ENCODE assay signal across 17 cellular contexts in the genomic region with DNA sequence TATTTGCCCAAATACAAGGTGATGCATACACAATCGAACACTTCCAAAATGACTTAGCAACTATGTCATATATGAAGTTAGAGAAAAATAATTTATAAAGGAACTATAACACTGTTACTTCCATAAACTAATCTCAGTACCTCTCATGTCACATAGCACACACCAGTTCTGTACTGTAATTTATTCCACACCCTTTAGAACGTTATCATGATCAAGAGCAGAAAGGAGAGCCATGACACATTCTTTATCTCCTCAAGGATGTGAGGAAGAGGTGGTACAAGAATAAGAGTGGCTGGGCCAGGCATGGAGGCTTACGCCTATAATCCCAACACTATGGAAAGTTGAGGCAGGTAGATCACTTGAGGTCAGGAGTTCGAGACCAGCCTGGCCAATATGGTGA. TPM values are rescaled to one million over a fixed set of nuclear protein-coding genes. Genes with fewer than 3 reads are reported as not detected.
DNase-seq lines count a peak whose midpoint lies in the region; ATAC-seq lines count a peak whose summit lies in the region.
"Had no signal": no experiment of that assay in that cellular context is flagged by ENCODE, and none has a peak within 500 bp of the region (broad histone marks: within the 10 kb centered on the region; RNA-seq: fewer than 3 reads in every experiment).

No MANE protein-coding gene starts in this region.

- no peak for DNase-seq in activated T-cell treated with anti-CD3 and anti-CD28 coated beads, Interleukin-2, amount 50 U/mL, for 24 hours
- no peak for DNase-seq in activated T-cell treated with anti-CD3 and anti-CD28 coated beads, Interleukin-2, amount 50 U/mL, for 4 hours
- DNase-seq in activated naive CD8-positive, alpha-beta T cell treated with anti-CD3 and anti-CD28 coated beads for 36 hours = no peak
- DNase-seq in immature natural killer cell (no peak), ACHN (no peak), germinal center (ENCODE audit: low spot score) (no peak)
- no peak for DNase-seq in stimulated activated effector memory CD8-positive, alpha-beta T cell treated with anti-CD3 and anti-CD28 coated beads, Interleukin-12 subunit alpha, Interleukin-12 subunit beta, amount 100 ng/mL, for 72 hours (ENCODE audit: low spot score in 2 of 2)
- DNase-seq in T-helper 2 cell treated with Interferon-gamma antibody and Interleukin-4, amounts not matched to agents 5 μg/mL and 100 μg/mL, for 36 hours (ENCODE audit: low spot score) = no peak
- DNase-seq: DMS79, GOT3, KBM-7, NCI-H1694 treated with DMSO at 0.1 percent for 48 hours, NCI-H2107, NCI-H510A treated with DMSO at 0.1 percent for 48 hours, NCI-H774 had no signal

- peaks cover 57% of the 10 kb centered on the region for H3K36me3 Mint-ChIP-seq in activated T-cell treated with anti-CD3 and anti-CD28 coated beads, Interleukin-2, amount 50 U/mL, for 24 hours (ENCODE audit: low read depth)
- H3K36me3 Mint-ChIP-seq in activated T-cell treated with anti-CD3 and anti-CD28 coated beads, Interleukin-2, amount 50 U/mL, for 4 hours (ENCODE audit: insufficient read depth) = peaks cover 5% of the 10 kb centered on the region
- H3K36me3 Mint-ChIP-seq in activated naive CD8-positive, alpha-beta T cell treated with anti-CD3 and anti-CD28 coated beads for 36 hours = peaks cover 9% of the 10 kb centered on the region
- no peaks in the 10 kb centered on the region for H3K36me3 Mint-ChIP-seq in immature natural killer cell
- H3K36me3 Mint-ChIP-seq in stimulated activated effector memory CD8-positive, alpha-beta T cell treated with anti-CD3 and anti-CD28 coated beads, Interleukin-12 subunit alpha, Interleukin-12 subunit beta, amount 100 ng/mL, for 72 hours = peaks cover 85% of the 10 kb centered on the region
- H3K36me3 Mint-ChIP-seq in T-helper 2 cell treated with Interferon-gamma antibody and Interleukin-4, amounts not matched to agents 5 μg/mL and 100 μg/mL, for 36 hours (ENCODE audit: low read depth) = peaks cover 5% of the 10 kb centered on the region

- no peak overlapping the region for H3K4me3 Mint-ChIP-seq in activated T-cell treated with anti-CD3 and anti-CD28 coated beads, Interleukin-2, amount 50 U/mL, for 24 hours
- H3K4me3 Mint-ChIP-seq in activated T-cell treated with anti-CD3 and anti-CD28 coated beads, Interleukin-2, amount 50 U/mL, for 4 hours = no peak overlapping the region
- no peak overlapping the region for H3K4me3 Mint-ChIP-seq in activated naive CD8-positive, alpha-beta T cell treated with anti-CD3 and anti-CD28 coated beads for 36 hours
- H3K4me3 Mint-ChIP-seq in immature natural killer cell = no peak overlapping the region
- H3K4me3 Mint-ChIP-seq in stimulated activated effector memory CD8-positive, alpha-beta T cell treated with anti-CD3 and anti-CD28 coated beads, Interleukin-12 subunit alpha, Interleukin-12 subunit beta, amount 100 ng/mL, for 72 hours = no peak overlapping the region
- H3K4me3 Mint-ChIP-seq in T-helper 2 cell treated with Interferon-gamma antibody and Interleukin-4, amounts not matched to agents 5 μg/mL and 100 μg/mL, for 36 hours = no peak overlapping the region

- no peaks in the 10 kb centered on the region for H3K27me3 Mint-ChIP-seq in activated T-cell treated with anti-CD3 and anti-CD28 coated beads, Interleukin-2, amount 50 U/mL, for 24 hours
- H3K27me3 Mint-ChIP-seq in activated T-cell treated with anti-CD3 and anti-CD28 coated beads, Interleukin-2, amount 50 U/mL, for 4 hours (ENCODE audit: low read depth) = no peaks in the 10 kb centered on the region
- no peaks in the 10 kb centered on the region for H3K27me3 Mint-ChIP-seq in activated naive CD8-positive, alpha-beta T cell treated with anti-CD3 and anti-CD28 coated beads for 36 hours
- peaks cover 0 to 1% (median 0%) of the 10 kb centered on the region in 3 donors for H3K27me3 Mint-ChIP-seq in immature natural killer cell (ENCODE audit: low read depth in 3 of 3)
- no peaks in the 10 kb centered on the region for H3K27me3 Mint-ChIP-seq in T-helper 2 cell treated with Interferon-gamma antibody and Interleukin-4, amounts not matched to agents 5 μg/mL and 100 μg/mL, for 36 hours (ENCODE audit: low read depth)

- H3K4me1 Mint-ChIP-seq in activated T-cell treated with anti-CD3 and anti-CD28 coated beads, Interleukin-2, amount 50 U/mL, for 24 hours (ENCODE audit: low read depth) = peaks cover 69% of the 10 kb centered on the region
- peaks cover 59% of the 10 kb centered on the region for H3K4me1 Mint-ChIP-seq in activated T-cell treated with anti-CD3 and anti-CD28 coated beads, Interleukin-2, amount 50 U/mL, for 4 hours (ENCODE audit: low read depth)
- peaks cover 50% of the 10 kb centered on the region for H3K4me1 Mint-ChIP-seq in activated naive CD8-positive, alpha-beta T cell treated with anti-CD3 and anti-CD28 coated beads for 36 hours
- H3K4me1 Mint-ChIP-seq in immature natural killer cell = peaks cover 63 to 84% of the 10 kb centered on the region in 2 donors
- peaks cover 59% of the 10 kb centered on the region for H3K4me1 Mint-ChIP-seq in stimulated activated effector memory CD8-positive, alpha-beta T cell treated with anti-CD3 and anti-CD28 coated beads, Interleukin-12 subunit alpha, Interleukin-12 subunit beta, amount 100 ng/mL, for 72 hours
- peaks cover 35% of the 10 kb centered on the region for H3K4me1 Mint-ChIP-seq in T-helper 2 cell treated with Interferon-gamma antibody and Interleukin-4, amounts not matched to agents 5 μg/mL and 100 μg/mL, for 36 hours (ENCODE audit: low read depth)

- H3K9me3 Mint-ChIP-seq in activated T-cell treated with anti-CD3 and anti-CD28 coated beads, Interleukin-2, amount 50 U/mL, for 24 hours = no peaks in the 10 kb centered on the region
- no peaks in the 10 kb centered on the region for H3K9me3 Mint-ChIP-seq in activated T-cell treated with anti-CD3 and anti-CD28 coated beads, Interleukin-2, amount 50 U/mL, for 4 hours
- H3K9me3 Mint-ChIP-seq in activated naive CD8-positive, alpha-beta T cell treated with anti-CD3 and anti-CD28 coated beads for 36 hours = no peaks in the 10 kb centered on the region
- no peaks in the 10 kb centered on the region for H3K9me3 Mint-ChIP-seq in immature natural killer cell
- H3K9me3 Mint-ChIP-seq in stimulated activated effector memory CD8-positive, alpha-beta T cell treated with anti-CD3 and anti-CD28 coated beads, Interleukin-12 subunit alpha, Interleukin-12 subunit beta, amount 100 ng/mL, for 72 hours = no peaks in the 10 kb centered on the region
- H3K9me3 Mint-ChIP-seq in T-helper 2 cell treated with Interferon-gamma antibody and Interleukin-4, amounts not matched to agents 5 μg/mL and 100 μg/mL, for 36 hours = no peaks in the 10 kb centered on the region

- ATAC-seq in activated T-cell treated with anti-CD3 and anti-CD28 coated beads, Interleukin-2, amount 50 U/mL, for 4 hours = no peak
- ATAC-seq in stimulated activated effector memory CD8-positive, alpha-beta T cell treated with anti-CD3 and anti-CD28 coated beads, Interleukin-12 subunit alpha, Interleukin-12 subunit beta, amount 100 ng/mL, for 72 hours = peak; percentile 53
- ATAC-seq: A549, Right ventricle myocardium inferior had no signal

- in situ Hi-C loops in ACHN (cut with HindIII; ENCODE audit: low pct_ligation_motif_present, low pct_unique_long_range_greater_than_20kb, low sequenced_read_pairs) = no loop called here

- H3K27ac Mint-ChIP-seq in activated T-cell treated with anti-CD3 and anti-CD28 coated beads, Interleukin-2, amount 50 U/mL, for 24 hours = peak overlapping the region; percentile 71
- peak overlapping the region; percentile 4 for H3K27ac Mint-ChIP-seq in activated naive CD8-positive, alpha-beta T cell treated with anti-CD3 and anti-CD28 coated beads for 36 hours
- H3K27ac Mint-ChIP-seq in immature natural killer cell = peak overlapping the region; percentile 14 to 58 (median 27)
- H3K27ac Mint-ChIP-seq in stimulated activated effector memory CD8-positive, alpha-beta T cell treated with anti-CD3 and anti-CD28 coated beads, Interleukin-12 subunit alpha, Interleukin-12 subunit beta, amount 100 ng/mL, for 72 hours = peak overlapping the region; percentile 71
- no peak overlapping the region for H3K27ac Mint-ChIP-seq in T-helper 2 cell treated with Interferon-gamma antibody and Interleukin-4, amounts not matched to agents 5 μg/mL and 100 μg/mL, for 36 hours

RNA-seq across cellular contexts. Expression of a gene that starts 31.1 kb away (rescaled TPM):
- total RNA-seq in activated T-cell treated with anti-CD3 and anti-CD28 coated beads, Interleukin-2, amount 50 U/mL, for 4 hours = 100 to 1,000 TPM in 1 of 3 donors, 10 to 100 TPM in 2; 96.2 to 105 (median 97.6) TPM
- total RNA-seq in activated naive CD8-positive, alpha-beta T cell treated with anti-CD3 and anti-CD28 coated beads for 36 hours = 10 to 100 TPM; 35.8 to 41.1 TPM
- 10 to 100 TPM; 20.8 to 39.4 (median 22.4) TPM for polyA plus RNA-seq in immature natural killer cell
